Comparison of ENCODE assay signal across 18 cellular contexts in genomic region chr6:35407086-35407485, GRCh38. TPM values are rescaled to one million over a fixed set of nuclear protein-coding genes. Genes with fewer than 3 reads are reported as not detected.
DNase-seq lines count a peak whose midpoint lies in the region; ATAC-seq and TF ChIP-seq lines count a peak whose summit lies in the region.
"Had no signal": no experiment of that assay in that cellular context is flagged by ENCODE, and none has a peak within 500 bp of the region (broad histone marks: within the 10 kb centered on the region; RNA-seq: fewer than 3 reads in every experiment).

No MANE protein-coding gene starts in this region.

- H3K27me3 ChIP-seq in BLaER1 (no peaks in the 10 kb centered on the region), endodermal cell (ENCODE audit: control insufficient read depth, insufficient read depth, low read length, poor library complexity, severe bottlenecking) (no peaks in the 10 kb centered on the region)
- H3K27me3 ChIP-seq: MG63, SJCRH30 had no signal

- peaks cover 73% of the 10 kb centered on the region; the same call in 1 of the 2 replicates for H4K20me1 ChIP-seq in BLaER1

- H3K4me3 ChIP-seq in BLaER1, result no peak overlapping the region
- no peak overlapping the region for H3K4me3 ChIP-seq in endodermal cell (ENCODE audit: low read length)
- H3K4me3 ChIP-seq: HAP-1, MG63, PC-9, SJCRH30 had no signal

- H3K9me3 ChIP-seq in BLaER1 (no peaks in the 10 kb centered on the region), endodermal cell (ENCODE audit: control insufficient read depth, low read length) (no peaks in the 10 kb centered on the region)
- H3K9me3 ChIP-seq: HAP-1, MG63, SJCRH30 had no signal

- H3K27me3 Mint-ChIP-seq in T-cell (no peaks in the 10 kb centered on the region), endodermal cell (ENCODE audit: insufficient read depth) (no peaks in the 10 kb centered on the region)
- H3K27me3 Mint-ChIP-seq: IgD-negative memory B cell had no signal

- H3K36me3 Mint-ChIP-seq in T-cell (peaks cover 9% of the 10 kb centered on the region), endodermal cell (ENCODE audit: low read depth) (peaks cover 3% of the 10 kb centered on the region)
- peaks cover 10% of the 10 kb centered on the region for H3K36me3 Mint-ChIP-seq in stimulated activated effector memory CD8-positive, alpha-beta T cell treated with anti-CD3 and anti-CD28 coated beads, Interleukin-12 subunit alpha, Interleukin-12 subunit beta, amount 100 ng/mL, for 72 hours

- H3K9me3 Mint-ChIP-seq in T-cell (no peaks in the 10 kb centered on the region), endodermal cell (no peaks in the 10 kb centered on the region)
- no peaks in the 10 kb centered on the region for H3K9me3 Mint-ChIP-seq in stimulated activated effector memory CD8-positive, alpha-beta T cell treated with anti-CD3 and anti-CD28 coated beads, Interleukin-12 subunit alpha, Interleukin-12 subunit beta, amount 100 ng/mL, for 72 hours
- H3K9me3 Mint-ChIP-seq: IgD-negative memory B cell had no signal

- no peak for ATAC-seq in T-cell (replicated peaks in 1 of 4)
- no peak for ATAC-seq in stimulated activated effector memory CD8-positive, alpha-beta T cell treated with anti-CD3 and anti-CD28 coated beads, Interleukin-12 subunit alpha, Interleukin-12 subunit beta, amount 100 ng/mL, for 72 hours

- peaks cover 12% of the 10 kb centered on the region for H3K36me3 ChIP-seq in BLaER1
- no peaks in the 10 kb centered on the region for H3K36me3 ChIP-seq in endodermal cell (ENCODE audit: control insufficient read depth, insufficient read depth, low read length)
- H3K36me3 ChIP-seq: SJCRH30 had no signal

- POLR2A ChIA-PET in T-cell (lab: Charles Lee), result no interaction called here

- peak overlapping the region; percentile 34; the same call in 1 of the 2 replicates for H3K4me2 ChIP-seq in BLaER1
- H3K4me2 ChIP-seq: PC-9 had no signal

- H3K4me3 Mint-ChIP-seq in T-cell, result no peak overlapping the region
- H3K4me3 Mint-ChIP-seq in endodermal cell, result no peak overlapping the region
- no peak overlapping the region for H3K4me3 Mint-ChIP-seq in stimulated activated effector memory CD8-positive, alpha-beta T cell treated with anti-CD3 and anti-CD28 coated beads, Interleukin-12 subunit alpha, Interleukin-12 subunit beta, amount 100 ng/mL, for 72 hours

- peaks cover 37 to 43% (median 42%) of the 10 kb centered on the region in 3 donors for H3K4me1 Mint-ChIP-seq in T-cell
- H3K4me1 Mint-ChIP-seq in endodermal cell, result peaks cover 4% of the 10 kb centered on the region
- peaks cover 45% of the 10 kb centered on the region for H3K4me1 Mint-ChIP-seq in stimulated activated effector memory CD8-positive, alpha-beta T cell treated with anti-CD3 and anti-CD28 coated beads, Interleukin-12 subunit alpha, Interleukin-12 subunit beta, amount 100 ng/mL, for 72 hours

- H3K9ac ChIP-seq in BLaER1 (no peak overlapping the region), endodermal cell (ENCODE audit: extremely low read depth, low read length, poor library complexity, severe bottlenecking) (no peak overlapping the region)

- no peak for DNase-seq in T-cell
- DNase-seq in endodermal cell, result no peak
- no peak for DNase-seq in stimulated activated effector memory CD8-positive, alpha-beta T cell treated with anti-CD3 and anti-CD28 coated beads, Interleukin-12 subunit alpha, Interleukin-12 subunit beta, amount 100 ng/mL, for 72 hours (ENCODE audit: low spot score in 2 of 2)
- DNase-seq in 8988T, result no peak
- no peak for DNase-seq in NCI-H524 (lab: John Stamatoyannopoulos, UW)
- no peak for DNase-seq in GM10266 (ENCODE audit: extremely low spot score)
- DNase-seq: Kasumi-1, MG63, NCI-H1048, NCI-H1436 treated with DMSO at 0.1 percent for 48 hours, NCI-H2029, NCI-H345, NCI-H526, PC-9, SJCRH30 had no signal

- 95 to 100% methylated on average over 3 to 9 of the region's 9 CpGs for WGBS in endodermal cell (ENCODE audit: insufficient coverage in 1 of 2, insufficient read length in 1 of 2), 2 experiments

- H3K27ac ChIP-seq in BLaER1 (no peak overlapping the region), endodermal cell (ENCODE audit: low read depth, low read length) (no peak overlapping the region)
- H3K27ac ChIP-seq: PC-9, SJCRH30 had no signal

- CTCF ChIA-PET in T-cell (lab: Charles Lee), result no interaction called here

- H3K4me1 ChIP-seq in BLaER1 (peaks cover 43% of the 10 kb centered on the region), endodermal cell (ENCODE audit: control insufficient read depth, insufficient read depth, low read length) (no peaks in the 10 kb centered on the region)
- H3K4me1 ChIP-seq: HAP-1 had no signal

- no peak for TF ChIP-seq CTCF in endodermal cell (conservative IDR thresholded peaks at IDR 0.05)
- no peak for TF ChIP-seq CTCF in GM10266 (IDR thresholded peaks at IDR 0.05; ENCODE audit: control insufficient read depth, insufficient read depth, low read depth, missing control alignments)

- H3K27ac Mint-ChIP-seq in T-cell (peak overlapping the region; percentile 27 to 34), endodermal cell (peak overlapping the region; percentile 48)
- H3K27ac Mint-ChIP-seq in stimulated activated effector memory CD8-positive, alpha-beta T cell treated with anti-CD3 and anti-CD28 coated beads, Interleukin-12 subunit alpha, Interleukin-12 subunit beta, amount 100 ng/mL, for 72 hours, result peak overlapping the region; percentile 75

RNA-seq across cellular contexts. Expression of gene FANCE, which starts 45.1 kb away (rescaled TPM):
- total RNA-seq in T-cell, result 10 to 100 TPM in 3 of 5 donors, 1 to 10 TPM in 2; 5.6 to 12.8 (median 11.7) TPM
- total RNA-seq in endodermal cell, result 10 to 100 TPM; 13.5 to 16.4 TPM
- polyA plus RNA-seq in endodermal cell (2013, experiment 1 of 2), result 13.3 TPM
- 14.2 TPM for polyA plus RNA-seq in endodermal cell (2013, experiment 2 of 2)
